In the genomic region with DNA sequence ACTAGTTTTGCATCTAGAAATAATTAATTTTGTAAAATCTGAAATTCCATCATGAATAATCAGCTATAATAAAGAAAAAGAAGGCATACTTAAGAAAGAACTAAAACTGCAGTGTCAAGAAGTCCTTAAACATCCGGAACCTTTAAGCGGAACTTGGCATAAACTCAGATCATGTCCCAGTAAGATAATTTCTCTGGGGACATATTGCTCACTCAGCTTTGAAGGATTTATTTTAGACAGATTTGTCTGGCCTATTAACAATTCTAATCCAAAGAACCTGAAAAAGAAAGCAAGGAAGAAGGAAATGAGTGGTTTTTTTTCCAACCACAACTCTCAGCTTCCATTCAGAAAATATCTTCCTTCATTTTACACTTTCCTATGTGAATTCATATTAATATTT, we compare ENCODE assay signal across 27 cellular contexts.
DNase-seq lines count a peak whose midpoint lies in the region; ATAC-seq, FAIRE-seq and TF ChIP-seq lines count a peak whose summit lies in the region.
"Had no signal": no experiment of that assay in that cellular context is flagged by ENCODE, and none has a peak within 500 bp of the region (broad histone marks: within the 10 kb centered on the region; RNA-seq: fewer than 3 reads in every experiment).

No MANE protein-coding gene starts in this region.

- no peak for FAIRE-seq in RCC 7860 (lab: Jason Lieb, UNC)
- FAIRE-seq: bronchial epithelial cell, frontal cortex, GM18507, H1, keratinocyte had no signal

- ATAC-seq in HG03565 (IDR thresholded peaks at IDR 0.05; ENCODE audit: unreplicated experiment): no peak
- ATAC-seq in activated CD8-positive, alpha-beta T cell treated with anti-CD3 and anti-CD28 coated beads, Interleukin-2, amount 10 ng/mL, durations not matched to agents 7 days and 5 days: no peak

- H3K9me3 ChIP-seq in cardiac muscle cell (ENCODE audit: low read depth) (no peaks in the 10 kb centered on the region), right atrium auricular region (no peaks in the 10 kb centered on the region), adipocyte (ENCODE audit: control insufficient read depth, low read length) (no peaks in the 10 kb centered on the region)
- H3K9me3 ChIP-seq: adrenal gland, neutrophil, Peyer's patch had no signal

- POLR2A ChIA-PET in activated CD8-positive, alpha-beta T cell treated with anti-CD3 and anti-CD28 coated beads, Interleukin-2, amount 10 ng/mL, durations not matched to agents 7 days and 5 days (lab: Charles Lee): no interaction called here

- peak overlapping the region; percentile 66 for H3K27ac Mint-ChIP-seq in glutamatergic neuron (ENCODE audit: unreplicated experiment)
- H3K27ac Mint-ChIP-seq in activated CD8-positive, alpha-beta T cell treated with anti-CD3 and anti-CD28 coated beads, Interleukin-2, amount 10 ng/mL, durations not matched to agents 7 days and 5 days: no peak overlapping the region
- H3K27ac Mint-ChIP-seq: T-helper 2 cell treated with Interferon-gamma antibody and Interleukin-4, amounts not matched to agents 5 μg/mL and 100 μg/mL, for 36 hours; type B pancreatic cell had no signal

- no peaks in the 10 kb centered on the region for H3K36me3 Mint-ChIP-seq in glutamatergic neuron (ENCODE audit: unreplicated experiment)
- no peaks in the 10 kb centered on the region for H3K36me3 Mint-ChIP-seq in activated CD8-positive, alpha-beta T cell treated with anti-CD3 and anti-CD28 coated beads, Interleukin-2, amount 10 ng/mL, durations not matched to agents 7 days and 5 days (ENCODE audit: low read depth)

- no peak overlapping the region for H3K4me3 Mint-ChIP-seq in glutamatergic neuron (ENCODE audit: unreplicated experiment)
- no peak overlapping the region for H3K4me3 Mint-ChIP-seq in activated CD8-positive, alpha-beta T cell treated with anti-CD3 and anti-CD28 coated beads, Interleukin-2, amount 10 ng/mL, durations not matched to agents 7 days and 5 days
- H3K4me3 Mint-ChIP-seq: T-helper 2 cell treated with Interferon-gamma antibody and Interleukin-4, amounts not matched to agents 5 μg/mL and 100 μg/mL, for 36 hours; type B pancreatic cell had no signal

- CTCF ChIA-PET in activated CD8-positive, alpha-beta T cell treated with anti-CD3 and anti-CD28 coated beads, Interleukin-2, amount 10 ng/mL, durations not matched to agents 7 days and 5 days (lab: Charles Lee): no interaction called here

- TF ChIP-seq CTCF in cardiac muscle cell (IDR thresholded peaks at IDR 0.05; ENCODE audit: low read depth, low read length): no peak
- no peak for TF ChIP-seq CTCF in right atrium auricular region (IDR thresholded peaks at IDR 0.05)
- no peak for TF ChIP-seq CTCF in glutamatergic neuron (IDR thresholded peaks at IDR 0.05; ENCODE audit: partially characterized antibody, unreplicated experiment)

- peaks cover 5% of the 10 kb centered on the region for H3K27me3 Mint-ChIP-seq in glutamatergic neuron (ENCODE audit: unreplicated experiment)
- no peaks in the 10 kb centered on the region for H3K27me3 Mint-ChIP-seq in activated CD8-positive, alpha-beta T cell treated with anti-CD3 and anti-CD28 coated beads, Interleukin-2, amount 10 ng/mL, durations not matched to agents 7 days and 5 days (ENCODE audit: low read depth)
- H3K27me3 Mint-ChIP-seq: type B pancreatic cell had no signal

- H3K4me1 Mint-ChIP-seq in glutamatergic neuron (ENCODE audit: low read depth, unreplicated experiment): peaks cover 43% of the 10 kb centered on the region
- no peaks in the 10 kb centered on the region for H3K4me1 Mint-ChIP-seq in activated CD8-positive, alpha-beta T cell treated with anti-CD3 and anti-CD28 coated beads, Interleukin-2, amount 10 ng/mL, durations not matched to agents 7 days and 5 days (ENCODE audit: low read depth)

- DNase-seq in cardiac muscle cell (ENCODE audit: low read depth in 1 of 2, low spot score in 1 of 2) (peak in 1 of 2 donors; percentile 41), right atrium auricular region (ENCODE audit: low spot score) (no peak), adipocyte (ENCODE audit: low read depth) (no peak), glutamatergic neuron (no peak), SKM-1 treated with dmso at 0.1 percent for 144 hours (lab: John Stamatoyannopoulos, UW; ENCODE audit: unreplicated experiment) (no peak), RCC 7860 (ENCODE audit: low spot score) (no peak)
- DNase-seq in activated CD8-positive, alpha-beta T cell treated with anti-CD3 and anti-CD28 coated beads, Interleukin-2, amount 10 ng/mL, durations not matched to agents 7 days and 5 days: no peak
- DNase-seq: activated CD4-positive, alpha-beta T cell treated with anti-CD3 and anti-CD28 coated beads, Interleukin-2, amount 50 U/mL, for 48 hours; activated CD4-positive, CD25-positive, alpha-beta regulatory T cell; activated effector memory CD4-positive, alpha-beta T cell treated with anti-CD3 and anti-CD28 coated beads, Interleukin-2, amount 50 U/mL, for 16 hours; adrenal gland; GDM1; NCI-H1092; NCI-H1930; NCI-H446; Peyer's patch; stimulated activated CD4-positive, alpha-beta T cell treated with anti-CD3 and anti-CD28 coated beads, Interleukin-12 subunit alpha, Interleukin-12 subunit beta, amount 100 ng/mL, for 4 hours had no signal

- H3K36me3 ChIP-seq in cardiac muscle cell: no peaks in the 10 kb centered on the region
- H3K36me3 ChIP-seq in right atrium auricular region: no peaks in the 10 kb centered on the region
- no peaks in the 10 kb centered on the region for H3K36me3 ChIP-seq in adipocyte (ENCODE audit: control insufficient read depth, insufficient read depth, low read length, severe bottlenecking)
- H3K36me3 ChIP-seq: adrenal gland, neutrophil, Peyer's patch had no signal

- H3K27ac ChIP-seq in cardiac muscle cell (peak overlapping the region; percentile 10), right atrium auricular region (no peak overlapping the region)
- H3K27ac ChIP-seq: adrenal gland, neutrophil, Peyer's patch had no signal

- peaks cover 2% of the 10 kb centered on the region for H3K9me3 Mint-ChIP-seq in glutamatergic neuron (ENCODE audit: unreplicated experiment)
- no peaks in the 10 kb centered on the region for H3K9me3 Mint-ChIP-seq in activated CD8-positive, alpha-beta T cell treated with anti-CD3 and anti-CD28 coated beads, Interleukin-2, amount 10 ng/mL, durations not matched to agents 7 days and 5 days (ENCODE audit: insufficient read depth)
- H3K9me3 Mint-ChIP-seq: T-helper 2 cell treated with Interferon-gamma antibody and Interleukin-4, amounts not matched to agents 5 μg/mL and 100 μg/mL, for 36 hours; type B pancreatic cell had no signal

- H3K4me3 ChIP-seq in cardiac muscle cell (no peak overlapping the region), right atrium auricular region (no peak overlapping the region), adipocyte (ENCODE audit: low read length) (peak overlapping the region; percentile 68)
- H3K4me3 ChIP-seq: adrenal gland, lung, Peyer's patch had no signal

- H3K4me1 ChIP-seq in cardiac muscle cell (ENCODE audit: low read depth): no peaks in the 10 kb centered on the region
- no peaks in the 10 kb centered on the region for H3K4me1 ChIP-seq in right atrium auricular region
- peaks cover 22% of the 10 kb centered on the region for H3K4me1 ChIP-seq in adipocyte (ENCODE audit: control insufficient read depth, insufficient read depth, low read length)
- H3K4me1 ChIP-seq: Peyer's patch had no signal

- H3K27me3 ChIP-seq in cardiac muscle cell (no peaks in the 10 kb centered on the region), right atrium auricular region (no peaks in the 10 kb centered on the region), adipocyte (replicated peaks; ENCODE audit: control insufficient read depth, insufficient read depth, low read length) (no peaks in the 10 kb centered on the region)
- H3K27me3 ChIP-seq: adrenal gland, neutrophil, Peyer's patch had no signal

- peak overlapping the region; percentile 30 for H3K9ac ChIP-seq in adipocyte (ENCODE audit: low read length)
